In the genomic region with DNA sequence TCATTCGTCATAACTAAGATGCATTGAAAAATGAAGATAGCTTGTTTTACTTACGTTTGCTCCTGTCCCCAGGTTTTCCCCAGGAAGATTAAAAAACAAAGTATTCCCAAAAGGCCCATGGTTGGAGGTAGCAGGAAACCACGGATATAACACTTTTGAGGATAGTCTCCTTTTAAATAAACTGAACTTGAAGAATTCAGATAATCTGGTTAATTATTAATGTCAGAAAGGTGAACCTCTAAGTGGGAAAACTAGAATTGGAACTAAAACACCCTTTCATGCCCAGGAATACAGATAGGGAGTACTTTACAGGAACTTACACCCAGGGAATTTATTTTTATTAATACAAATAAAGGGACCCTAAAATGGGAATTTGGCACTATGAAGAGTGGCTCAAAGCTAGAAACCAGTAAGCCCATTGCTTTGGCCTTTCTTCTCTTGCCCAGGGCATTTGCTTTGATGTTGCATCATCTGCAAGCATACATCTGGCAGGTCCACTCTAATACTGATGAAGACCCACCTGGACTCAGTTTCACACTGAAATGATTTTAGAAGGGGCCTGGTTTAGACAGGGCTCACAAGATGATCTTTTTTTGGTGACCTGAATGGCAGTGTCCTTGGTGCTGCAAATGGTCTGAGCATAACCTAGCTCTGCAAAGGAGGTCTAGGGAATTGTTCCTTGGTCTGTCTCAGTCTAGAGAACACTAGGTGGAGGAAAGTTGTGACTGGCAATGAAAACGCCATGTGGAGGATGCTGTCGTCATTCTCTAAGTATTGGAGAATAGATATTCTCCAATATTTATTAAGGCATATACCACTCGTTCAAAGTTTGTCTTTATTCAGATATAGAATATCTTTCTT, we compare ENCODE assay signal across 23 cellular contexts. TPM values are rescaled to one million over a fixed set of nuclear protein-coding genes. Genes with fewer than 3 reads are reported as not detected.
DNase-seq lines count a peak whose midpoint lies in the region; ATAC-seq, FAIRE-seq and TF ChIP-seq lines count a peak whose summit lies in the region.
"Had no signal": no experiment of that assay in that cellular context is flagged by ENCODE, and none has a peak within 500 bp of the region (broad histone marks: within the 10 kb centered on the region; RNA-seq: fewer than 3 reads in every experiment).

C5 (minus strand) TSS at position 148 of the 861 bp plus-strand sequence; CDS start at position 119, 29 bp downstream.

- H3K9me3 Mint-ChIP-seq in type B pancreatic cell, result no peaks in the 10 kb centered on the region
- H3K9me3 Mint-ChIP-seq: activated B cell treated with CpG ODN at 0.5 μM for 24 hours; activated CD4-positive, alpha-beta memory T cell treated with anti-CD3 and anti-CD28 coated beads for 36 hours; brain; effector memory CD8-positive, alpha-beta T cell; naive thymus-derived CD4-positive, alpha-beta T cell; T-helper 2 cell treated with Interferon-gamma antibody and Interleukin-4, amounts not matched to agents 5 μg/mL and 100 μg/mL, for 36 hours had no signal

- TF ChIP-seq CTCF in VCaP (conservative IDR thresholded peaks at IDR 0.05) (no peak), type B pancreatic cell (conservative IDR thresholded peaks at IDR 0.05) (no peak)

- H3K27ac ChIP-seq in VCaP, result peak within 1 kb of the TSS; percentile 14
- H3K27ac ChIP-seq: esophagus squamous epithelium, gastroesophageal sphincter, GM23248, RWPE1, sigmoid colon, SK-N-MC had no signal

- DNase-seq in H54 (ENCODE audit: insufficient read length, low spot score), result no peak
- DNase-seq in left lobe of liver (ENCODE audit: low spot score), result no peak
- DNase-seq in type B pancreatic cell (ENCODE audit: extremely low spot score, unreplicated experiment), result no peak
- DNase-seq in NCI-H1436 (lab: John Stamatoyannopoulos, UW), result no peak
- DNase-seq in NCI-H2171 treated with DMSO at 0.1 percent for 48 hours (lab: John Stamatoyannopoulos, UW), result no peak
- DNase-seq in stimulated activated CD4-positive, alpha-beta T cell treated with anti-CD3 and anti-CD28 coated beads, Interleukin-2, amount 100 ng/mL, for 48 hours, result no peak
- DNase-seq: activated B cell treated with CpG ODN at 0.5 μM for 24 hours; activated CD4-positive, alpha-beta memory T cell treated with anti-CD3 and anti-CD28 coated beads for 36 hours; activated effector memory CD4-positive, alpha-beta T cell treated with anti-CD3 and anti-CD28 coated beads, Interleukin-2, amount 50 U/mL, for 16 hours; AML-193; effector memory CD8-positive, alpha-beta T cell; esophagus squamous epithelium; GM23248; naive thymus-derived CD4-positive, alpha-beta T cell; NCI-H526 treated with DMSO at 0.1 percent for 48 hours; sigmoid colon; substantia nigra had no signal

- FAIRE-seq in H54 (lab: Jason Lieb, UNC), result peak; percentile 74

- no peak within 1 kb of the TSS for H3K27ac Mint-ChIP-seq in type B pancreatic cell
- H3K27ac Mint-ChIP-seq: activated B cell treated with CpG ODN at 0.5 μM for 24 hours; activated CD4-positive, alpha-beta memory T cell treated with anti-CD3 and anti-CD28 coated beads for 36 hours; brain; effector memory CD8-positive, alpha-beta T cell; naive thymus-derived CD4-positive, alpha-beta T cell; T-helper 2 cell treated with Interferon-gamma antibody and Interleukin-4, amounts not matched to agents 5 μg/mL and 100 μg/mL, for 36 hours had no signal

- TF ChIP-seq POLR2A in H54 (IDR thresholded peaks at IDR 0.05; ENCODE audit: low read depth, low read length), result no peak

- H3K4me3 Mint-ChIP-seq in type B pancreatic cell, result no peak within 1 kb of the TSS
- H3K4me3 Mint-ChIP-seq: activated B cell treated with CpG ODN at 0.5 μM for 24 hours; activated CD4-positive, alpha-beta memory T cell treated with anti-CD3 and anti-CD28 coated beads for 36 hours; brain; effector memory CD8-positive, alpha-beta T cell; naive thymus-derived CD4-positive, alpha-beta T cell; T-helper 2 cell treated with Interferon-gamma antibody and Interleukin-4, amounts not matched to agents 5 μg/mL and 100 μg/mL, for 36 hours had no signal

- peak; percentile 53 for ATAC-seq in left lobe of liver
- ATAC-seq: effector memory CD8-positive, alpha-beta T cell; gastroesophageal sphincter; naive thymus-derived CD4-positive, alpha-beta T cell had no signal

- no peaks in the 10 kb centered on the region for H3K4me1 Mint-ChIP-seq in type B pancreatic cell (ENCODE audit: unreplicated experiment)
- H3K4me1 Mint-ChIP-seq: activated B cell treated with CpG ODN at 0.5 μM for 24 hours; brain; naive thymus-derived CD4-positive, alpha-beta T cell had no signal

- no peaks in the 10 kb centered on the region for H3K27me3 Mint-ChIP-seq in type B pancreatic cell
- H3K27me3 Mint-ChIP-seq: activated B cell treated with CpG ODN at 0.5 μM for 24 hours; activated CD4-positive, alpha-beta memory T cell treated with anti-CD3 and anti-CD28 coated beads for 36 hours; effector memory CD8-positive, alpha-beta T cell had no signal

- no peaks in the 10 kb centered on the region for H3K36me3 Mint-ChIP-seq in type B pancreatic cell
- H3K36me3 Mint-ChIP-seq: activated CD4-positive, alpha-beta memory T cell treated with anti-CD3 and anti-CD28 coated beads for 36 hours had no signal

RNA-seq across cellular contexts. Expression of gene C5, which starts in this region (rescaled TPM):
- total RNA-seq in left lobe of liver (386 TPM), type B pancreatic cell (ENCODE audit: low replicate concordance) (4.9 and 10.0 TPM in 2 replicates)

Comparison
In these comparisons a context has a peak if more than half of its experiments do, and no peak if none do; other contexts are left out.
1. RNA of gene C5 (total RNA-seq): 386 TPM in left lobe of liver (single experiment); 4.9 to 10.0 TPM in type B pancreatic cell; every median in the first group is over 10 times any median in the second.